Comparison of ENCODE assay signal across 1 cellular context in the genomic region with DNA sequence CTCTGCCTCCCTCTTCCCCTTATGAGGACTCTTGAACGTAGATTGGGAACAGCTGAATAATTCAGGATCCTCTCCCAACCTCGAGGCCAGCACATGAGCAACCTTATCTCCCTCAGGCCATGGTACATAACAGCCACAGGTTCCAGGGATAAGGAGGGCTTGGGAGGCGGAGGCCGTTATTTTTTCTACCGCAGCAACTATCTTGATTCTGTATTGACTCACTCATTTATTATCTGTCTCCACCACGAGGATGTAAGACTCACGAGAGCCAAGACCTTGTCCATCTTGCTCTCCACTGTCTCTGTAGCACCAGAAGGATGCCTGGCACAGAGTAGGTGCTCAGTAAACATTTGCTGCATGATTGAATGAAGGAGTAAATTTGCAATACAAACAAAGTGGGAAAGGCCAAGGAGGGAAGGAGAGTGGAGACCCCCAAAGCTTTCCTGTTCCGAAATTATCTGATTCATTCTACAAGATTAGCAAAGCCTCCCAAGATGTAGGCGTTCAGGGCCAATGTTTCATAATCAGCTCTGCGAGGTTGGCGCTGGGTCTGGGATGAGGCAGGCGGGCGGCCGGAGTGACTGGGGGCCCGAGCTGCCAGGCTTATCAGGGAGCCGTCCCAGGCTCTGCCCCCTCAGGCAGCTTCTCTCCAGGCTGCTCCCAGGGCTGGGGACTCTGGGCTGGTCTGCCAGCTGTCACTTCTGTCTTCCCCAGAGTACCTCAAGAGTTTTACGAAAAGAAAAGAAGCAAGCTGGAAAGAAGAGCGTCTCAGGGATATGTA.
A peak's percentile ranks its signal among the peaks of the same experiment; 100 is the strongest.
TF ChIP-seq lines count a peak whose summit lies in the region.

No MANE protein-coding gene starts in this region.

TF ChIP-seq in K562, 482 proteins besides CTCF, POLR2A, EP300 and RAD21 (continued from another document and continues in another):
- TF ChIP-seq SPI1 (IDR thresholded peaks at IDR 0.05; ENCODE audit: borderline replicate concordance, low read depth, low read length) (peak; percentile 49; the same call in 1 of the 2 replicates), GATA2 (CRISPR knock-in tag; IDR thresholded peaks at IDR 0.05) (peak; percentile 96), TOE1 (IDR thresholded peaks at IDR 0.05; ENCODE audit: borderline replicate concordance) (peak; percentile 68; the same call in 1 of the 2 replicates), TOE1 (CRISPR knock-in tag; IDR thresholded peaks at IDR 0.05; ENCODE audit: borderline replicate concordance, low read depth) (no peak), ATF7 (IDR thresholded peaks at IDR 0.05) (peak; percentile 83; the same call in 1 of the 2 replicates), L3MBTL2 (IDR thresholded peaks at IDR 0.05) (peak; percentile 95), SMARCC2 (IDR thresholded peaks at IDR 0.05; ENCODE audit: low read depth) (peak; percentile 96), DNMT1 (IDR thresholded peaks at IDR 0.05) (no peak), ZNF830 (CRISPR knock-in tag; IDR thresholded peaks at IDR 0.05) (no peak), TAF9B (IDR thresholded peaks at IDR 0.05; ENCODE audit: partially characterized antibody) (peak; percentile 60), TCFL5 (CRISPR knock-in tag; conservative IDR thresholded peaks at IDR 0.05) (no peak), ZNF445 (CRISPR knock-in tag; IDR thresholded peaks at IDR 0.05; ENCODE audit: low read depth) (no peak), HDAC8 (tag; IDR thresholded peaks at IDR 0.05) (no peak), ZFP1 (CRISPR knock-in tag; IDR thresholded peaks at IDR 0.05) (no peak), ILK (tag; IDR thresholded peaks at IDR 0.05; ENCODE audit: borderline replicate concordance, low read depth) (no peak), BHLHE40 (IDR thresholded peaks at IDR 0.05; ENCODE audit: low read length) (peak; percentile 98), HNRNPK (IDR thresholded peaks at IDR 0.05; ENCODE audit: low read depth, low read length, poor library complexity, severe bottlenecking) (no peak), SNRNP70 (optimal IDR thresholded peaks at IDR 0.05; ENCODE audit: low read depth, low read length) (no peak), ZNF121 (CRISPR knock-in tag; conservative IDR thresholded peaks at IDR 0.05) (no peak), CBX8 (IDR thresholded peaks at IDR 0.05; ENCODE audit: borderline replicate concordance, extremely low read depth, low read depth, low read length, poor library complexity, severe bottlenecking) (no peak), MAFK (IDR thresholded peaks at IDR 0.05; ENCODE audit: low read length) (0 out of 2 replicates have a peak, but pooled peaks have one; percentile 16), NCOR1 (IDR thresholded peaks at IDR 0.05) (peak; percentile 98), XRCC3 (IDR thresholded peaks at IDR 0.05) (no peak), PURB (CRISPR knock-in tag; IDR thresholded peaks at IDR 0.05; ENCODE audit: low read depth) (no peak), ZNF316 (IDR thresholded peaks at IDR 0.05) (no peak), MCM3 (IDR thresholded peaks at IDR 0.05) (no peak), SP1 (CRISPR knock-in tag; IDR thresholded peaks at IDR 0.05) (peak; percentile 66; the same call in 1 of the 2 replicates)
- TF ChIP-seq, protein P1, sequence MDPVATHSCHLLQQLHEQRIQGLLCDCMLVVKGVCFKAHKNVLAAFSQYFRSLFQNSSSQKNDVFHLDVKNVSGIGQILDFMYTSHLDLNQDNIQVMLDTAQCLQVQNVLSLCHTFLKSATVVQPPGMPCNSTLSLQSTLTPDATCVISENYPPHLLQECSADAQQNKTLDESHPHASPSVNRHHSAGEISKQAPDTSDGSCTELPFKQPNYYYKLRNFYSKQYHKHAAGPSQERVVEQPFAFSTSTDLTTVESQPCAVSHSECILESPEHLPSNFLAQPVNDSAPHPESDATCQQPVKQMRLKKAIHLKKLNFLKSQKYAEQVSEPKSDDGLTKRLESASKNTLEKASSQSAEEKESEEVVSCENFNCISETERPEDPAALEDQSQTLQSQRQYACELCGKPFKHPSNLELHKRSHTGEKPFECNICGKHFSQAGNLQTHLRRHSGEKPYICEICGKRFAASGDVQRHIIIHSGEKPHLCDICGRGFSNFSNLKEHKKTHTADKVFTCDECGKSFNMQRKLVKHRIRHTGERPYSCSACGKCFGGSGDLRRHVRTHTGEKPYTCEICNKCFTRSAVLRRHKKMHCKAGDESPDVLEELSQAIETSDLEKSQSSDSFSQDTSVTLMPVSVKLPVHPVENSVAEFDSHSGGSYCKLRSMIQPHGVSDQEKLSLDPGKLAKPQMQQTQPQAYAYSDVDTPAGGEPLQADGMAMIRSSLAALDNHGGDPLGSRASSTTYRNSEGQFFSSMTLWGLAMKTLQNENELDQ (CRISPR knock-in tag; IDR thresholded peaks at IDR 0.05; ENCODE audit: borderline replicate concordance), result no peak
- TF ChIP-seq, protein P2, sequence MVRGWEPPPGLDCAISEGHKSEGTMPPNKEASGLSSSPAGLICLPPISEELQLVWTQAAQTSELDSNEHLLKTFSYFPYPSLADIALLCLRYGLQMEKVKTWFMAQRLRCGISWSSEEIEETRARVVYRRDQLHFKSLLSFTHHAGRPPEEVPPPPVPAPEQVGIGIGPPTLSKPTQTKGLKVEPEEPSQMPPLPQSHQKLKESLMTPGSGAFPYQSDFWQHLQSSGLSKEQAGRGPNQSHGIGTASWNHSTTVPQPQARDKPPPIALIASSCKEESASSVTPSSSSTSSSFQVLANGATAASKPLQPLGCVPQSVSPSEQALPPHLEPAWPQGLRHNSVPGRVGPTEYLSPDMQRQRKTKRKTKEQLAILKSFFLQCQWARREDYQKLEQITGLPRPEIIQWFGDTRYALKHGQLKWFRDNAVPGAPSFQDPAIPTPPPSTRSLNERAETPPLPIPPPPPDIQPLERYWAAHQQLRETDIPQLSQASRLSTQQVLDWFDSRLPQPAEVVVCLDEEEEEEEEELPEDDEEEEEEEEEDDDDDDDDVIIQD (CRISPR knock-in tag; IDR thresholded peaks at IDR 0.05), result no peak
- TF ChIP-seq, protein P3, sequence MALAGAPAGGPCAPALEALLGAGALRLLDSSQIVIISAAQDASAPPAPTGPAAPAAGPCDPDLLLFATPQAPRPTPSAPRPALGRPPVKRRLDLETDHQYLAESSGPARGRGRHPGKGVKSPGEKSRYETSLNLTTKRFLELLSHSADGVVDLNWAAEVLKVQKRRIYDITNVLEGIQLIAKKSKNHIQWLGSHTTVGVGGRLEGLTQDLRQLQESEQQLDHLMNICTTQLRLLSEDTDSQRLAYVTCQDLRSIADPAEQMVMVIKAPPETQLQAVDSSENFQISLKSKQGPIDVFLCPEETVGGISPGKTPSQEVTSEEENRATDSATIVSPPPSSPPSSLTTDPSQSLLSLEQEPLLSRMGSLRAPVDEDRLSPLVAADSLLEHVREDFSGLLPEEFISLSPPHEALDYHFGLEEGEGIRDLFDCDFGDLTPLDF (CRISPR knock-in tag; IDR thresholded peaks at IDR 0.05), result no peak
- TF ChIP-seq, protein P4, sequence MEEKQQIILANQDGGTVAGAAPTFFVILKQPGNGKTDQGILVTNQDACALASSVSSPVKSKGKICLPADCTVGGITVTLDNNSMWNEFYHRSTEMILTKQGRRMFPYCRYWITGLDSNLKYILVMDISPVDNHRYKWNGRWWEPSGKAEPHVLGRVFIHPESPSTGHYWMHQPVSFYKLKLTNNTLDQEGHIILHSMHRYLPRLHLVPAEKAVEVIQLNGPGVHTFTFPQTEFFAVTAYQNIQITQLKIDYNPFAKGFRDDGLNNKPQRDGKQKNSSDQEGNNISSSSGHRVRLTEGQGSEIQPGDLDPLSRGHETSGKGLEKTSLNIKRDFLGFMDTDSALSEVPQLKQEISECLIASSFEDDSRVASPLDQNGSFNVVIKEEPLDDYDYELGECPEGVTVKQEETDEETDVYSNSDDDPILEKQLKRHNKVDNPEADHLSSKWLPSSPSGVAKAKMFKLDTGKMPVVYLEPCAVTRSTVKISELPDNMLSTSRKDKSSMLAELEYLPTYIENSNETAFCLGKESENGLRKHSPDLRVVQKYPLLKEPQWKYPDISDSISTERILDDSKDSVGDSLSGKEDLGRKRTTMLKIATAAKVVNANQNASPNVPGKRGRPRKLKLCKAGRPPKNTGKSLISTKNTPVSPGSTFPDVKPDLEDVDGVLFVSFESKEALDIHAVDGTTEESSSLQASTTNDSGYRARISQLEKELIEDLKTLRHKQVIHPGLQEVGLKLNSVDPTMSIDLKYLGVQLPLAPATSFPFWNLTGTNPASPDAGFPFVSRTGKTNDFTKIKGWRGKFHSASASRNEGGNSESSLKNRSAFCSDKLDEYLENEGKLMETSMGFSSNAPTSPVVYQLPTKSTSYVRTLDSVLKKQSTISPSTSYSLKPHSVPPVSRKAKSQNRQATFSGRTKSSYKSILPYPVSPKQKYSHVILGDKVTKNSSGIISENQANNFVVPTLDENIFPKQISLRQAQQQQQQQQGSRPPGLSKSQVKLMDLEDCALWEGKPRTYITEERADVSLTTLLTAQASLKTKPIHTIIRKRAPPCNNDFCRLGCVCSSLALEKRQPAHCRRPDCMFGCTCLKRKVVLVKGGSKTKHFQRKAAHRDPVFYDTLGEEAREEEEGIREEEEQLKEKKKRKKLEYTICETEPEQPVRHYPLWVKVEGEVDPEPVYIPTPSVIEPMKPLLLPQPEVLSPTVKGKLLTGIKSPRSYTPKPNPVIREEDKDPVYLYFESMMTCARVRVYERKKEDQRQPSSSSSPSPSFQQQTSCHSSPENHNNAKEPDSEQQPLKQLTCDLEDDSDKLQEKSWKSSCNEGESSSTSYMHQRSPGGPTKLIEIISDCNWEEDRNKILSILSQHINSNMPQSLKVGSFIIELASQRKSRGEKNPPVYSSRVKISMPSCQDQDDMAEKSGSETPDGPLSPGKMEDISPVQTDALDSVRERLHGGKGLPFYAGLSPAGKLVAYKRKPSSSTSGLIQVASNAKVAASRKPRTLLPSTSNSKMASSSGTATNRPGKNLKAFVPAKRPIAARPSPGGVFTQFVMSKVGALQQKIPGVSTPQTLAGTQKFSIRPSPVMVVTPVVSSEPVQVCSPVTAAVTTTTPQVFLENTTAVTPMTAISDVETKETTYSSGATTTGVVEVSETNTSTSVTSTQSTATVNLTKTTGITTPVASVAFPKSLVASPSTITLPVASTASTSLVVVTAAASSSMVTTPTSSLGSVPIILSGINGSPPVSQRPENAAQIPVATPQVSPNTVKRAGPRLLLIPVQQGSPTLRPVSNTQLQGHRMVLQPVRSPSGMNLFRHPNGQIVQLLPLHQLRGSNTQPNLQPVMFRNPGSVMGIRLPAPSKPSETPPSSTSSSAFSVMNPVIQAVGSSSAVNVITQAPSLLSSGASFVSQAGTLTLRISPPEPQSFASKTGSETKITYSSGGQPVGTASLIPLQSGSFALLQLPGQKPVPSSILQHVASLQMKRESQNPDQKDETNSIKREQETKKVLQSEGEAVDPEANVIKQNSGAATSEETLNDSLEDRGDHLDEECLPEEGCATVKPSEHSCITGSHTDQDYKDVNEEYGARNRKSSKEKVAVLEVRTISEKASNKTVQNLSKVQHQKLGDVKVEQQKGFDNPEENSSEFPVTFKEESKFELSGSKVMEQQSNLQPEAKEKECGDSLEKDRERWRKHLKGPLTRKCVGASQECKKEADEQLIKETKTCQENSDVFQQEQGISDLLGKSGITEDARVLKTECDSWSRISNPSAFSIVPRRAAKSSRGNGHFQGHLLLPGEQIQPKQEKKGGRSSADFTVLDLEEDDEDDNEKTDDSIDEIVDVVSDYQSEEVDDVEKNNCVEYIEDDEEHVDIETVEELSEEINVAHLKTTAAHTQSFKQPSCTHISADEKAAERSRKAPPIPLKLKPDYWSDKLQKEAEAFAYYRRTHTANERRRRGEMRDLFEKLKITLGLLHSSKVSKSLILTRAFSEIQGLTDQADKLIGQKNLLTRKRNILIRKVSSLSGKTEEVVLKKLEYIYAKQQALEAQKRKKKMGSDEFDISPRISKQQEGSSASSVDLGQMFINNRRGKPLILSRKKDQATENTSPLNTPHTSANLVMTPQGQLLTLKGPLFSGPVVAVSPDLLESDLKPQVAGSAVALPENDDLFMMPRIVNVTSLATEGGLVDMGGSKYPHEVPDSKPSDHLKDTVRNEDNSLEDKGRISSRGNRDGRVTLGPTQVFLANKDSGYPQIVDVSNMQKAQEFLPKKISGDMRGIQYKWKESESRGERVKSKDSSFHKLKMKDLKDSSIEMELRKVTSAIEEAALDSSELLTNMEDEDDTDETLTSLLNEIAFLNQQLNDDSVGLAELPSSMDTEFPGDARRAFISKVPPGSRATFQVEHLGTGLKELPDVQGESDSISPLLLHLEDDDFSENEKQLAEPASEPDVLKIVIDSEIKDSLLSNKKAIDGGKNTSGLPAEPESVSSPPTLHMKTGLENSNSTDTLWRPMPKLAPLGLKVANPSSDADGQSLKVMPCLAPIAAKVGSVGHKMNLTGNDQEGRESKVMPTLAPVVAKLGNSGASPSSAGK (IDR thresholded peaks at IDR 0.05), result peak; percentile 88
- TF ChIP-seq, protein P5, sequence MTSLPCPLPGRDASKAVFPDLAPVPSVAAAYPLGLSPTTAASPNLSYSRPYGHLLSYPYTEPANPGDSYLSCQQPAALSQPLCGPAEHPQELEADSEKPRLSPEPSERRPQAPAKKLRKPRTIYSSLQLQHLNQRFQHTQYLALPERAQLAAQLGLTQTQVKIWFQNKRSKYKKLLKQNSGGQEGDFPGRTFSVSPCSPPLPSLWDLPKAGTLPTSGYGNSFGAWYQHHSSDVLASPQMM (CRISPR knock-in tag; IDR thresholded peaks at IDR 0.05), result no peak
- TF ChIP-seq, protein P6, sequence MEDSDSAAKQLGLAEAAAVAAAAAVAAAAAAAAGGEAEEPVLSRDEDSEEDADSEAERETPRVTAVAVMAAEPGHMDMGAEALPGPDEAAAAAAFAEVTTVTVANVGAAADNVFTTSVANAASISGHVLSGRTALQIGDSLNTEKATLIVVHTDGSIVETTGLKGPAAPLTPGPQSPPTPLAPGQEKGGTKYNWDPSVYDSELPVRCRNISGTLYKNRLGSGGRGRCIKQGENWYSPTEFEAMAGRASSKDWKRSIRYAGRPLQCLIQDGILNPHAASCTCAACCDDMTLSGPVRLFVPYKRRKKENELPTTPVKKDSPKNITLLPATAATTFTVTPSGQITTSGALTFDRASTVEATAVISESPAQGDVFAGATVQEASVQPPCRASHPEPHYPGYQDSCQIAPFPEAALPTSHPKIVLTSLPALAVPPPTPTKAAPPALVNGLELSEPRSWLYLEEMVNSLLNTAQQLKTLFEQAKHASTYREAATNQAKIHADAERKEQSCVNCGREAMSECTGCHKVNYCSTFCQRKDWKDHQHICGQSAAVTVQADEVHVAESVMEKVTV (CRISPR knock-in tag; IDR thresholded peaks at IDR 0.05), result no peak
- TF ChIP-seq, protein P7, sequence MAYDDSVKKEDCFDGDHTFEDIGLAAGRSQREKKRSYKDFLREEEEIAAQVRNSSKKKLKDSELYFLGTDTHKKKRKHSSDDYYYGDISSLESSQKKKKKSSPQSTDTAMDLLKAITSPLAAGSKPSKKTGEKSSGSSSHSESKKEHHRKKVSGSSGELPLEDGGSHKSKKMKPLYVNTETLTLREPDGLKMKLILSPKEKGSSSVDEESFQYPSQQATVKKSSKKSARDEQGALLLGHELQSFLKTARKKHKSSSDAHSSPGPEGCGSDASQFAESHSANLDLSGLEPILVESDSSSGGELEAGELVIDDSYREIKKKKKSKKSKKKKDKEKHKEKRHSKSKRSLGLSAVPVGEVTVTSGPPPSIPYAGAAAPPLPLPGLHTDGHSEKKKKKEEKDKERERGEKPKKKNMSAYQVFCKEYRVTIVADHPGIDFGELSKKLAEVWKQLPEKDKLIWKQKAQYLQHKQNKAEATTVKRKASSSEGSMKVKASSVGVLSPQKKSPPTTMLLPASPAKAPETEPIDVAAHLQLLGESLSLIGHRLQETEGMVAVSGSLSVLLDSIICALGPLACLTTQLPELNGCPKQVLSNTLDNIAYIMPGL (CRISPR knock-in tag; IDR thresholded peaks at IDR 0.05), result no peak
- TF ChIP-seq, protein P8, sequence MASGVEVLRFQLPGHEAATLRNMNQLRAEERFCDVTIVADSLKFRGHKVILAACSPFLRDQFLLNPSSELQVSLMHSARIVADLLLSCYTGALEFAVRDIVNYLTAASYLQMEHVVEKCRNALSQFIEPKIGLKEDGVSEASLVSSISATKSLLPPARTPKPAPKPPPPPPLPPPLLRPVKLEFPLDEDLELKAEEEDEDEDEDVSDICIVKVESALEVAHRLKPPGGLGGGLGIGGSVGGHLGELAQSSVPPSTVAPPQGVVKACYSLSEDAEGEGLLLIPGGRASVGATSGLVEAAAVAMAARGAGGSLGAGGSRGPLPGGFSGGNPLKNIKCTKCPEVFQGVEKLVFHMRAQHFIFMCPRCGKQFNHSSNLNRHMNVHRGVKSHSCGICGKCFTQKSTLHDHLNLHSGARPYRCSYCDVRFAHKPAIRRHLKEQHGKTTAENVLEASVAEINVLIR (CRISPR knock-in tag; IDR thresholded peaks at IDR 0.05), result no peak
